ENCODE assay signal across 1 cellular context in genomic region chr7:97104719-97105129, GRCh38.
TF ChIP-seq lines count a peak whose summit lies in the region.

No MANE protein-coding gene starts in this region.

TF ChIP-seq in GM23338, 12 proteins besides CTCF, POLR2A, EP300 and RAD21 (continued from another document):
- no peak for TF ChIP-seq ZNF462 (CRISPR knock-in tag; IDR thresholded peaks at IDR 0.05)
- TF ChIP-seq NANOG (IDR thresholded peaks at IDR 0.05; ENCODE audit: borderline replicate concordance): no peak
- TF ChIP-seq EZH2phosphoT487 (IDR thresholded peaks at IDR 0.05; ENCODE audit: unreplicated experiment): no peak
- TF ChIP-seq STAT1 (IDR thresholded peaks at IDR 0.05; ENCODE audit: unreplicated experiment): no peak
- no peak for TF ChIP-seq EZH2 (IDR thresholded peaks at IDR 0.05; ENCODE audit: low read depth, unreplicated experiment)
- TF ChIP-seq ZNF331 (CRISPR knock-in tag; IDR thresholded peaks at IDR 0.05; ENCODE audit: low read depth): no peak
